ENCODE assay signal across 7 cellular contexts in genomic region chr9:27529316-27530278, GRCh38. TPM values are rescaled to one million over a fixed set of nuclear protein-coding genes. Genes with fewer than 3 reads are reported as not detected.
A peak's percentile ranks its signal among the peaks of the same experiment; 100 is the strongest.
DNase-seq lines count a peak whose midpoint lies in the region; ATAC-seq lines count a peak whose summit lies in the region.

MOB3B (minus strand) TSS chr9:27529814; CDS start chr9:27455550, 74,264 bp downstream.

- no peaks in the 10 kb centered on the region for H3K36me3 Mint-ChIP-seq in activated CD4-positive, alpha-beta T cell treated with anti-CD3 and anti-CD28 coated beads for 36 hours (ENCODE audit: low read depth)

- peaks cover 9% of the 10 kb centered on the region for H3K4me1 Mint-ChIP-seq in activated CD4-positive, alpha-beta T cell treated with anti-CD3 and anti-CD28 coated beads for 36 hours

- H3K9me3 Mint-ChIP-seq in activated CD4-positive, alpha-beta T cell treated with anti-CD3 and anti-CD28 coated beads for 36 hours (ENCODE audit: low read depth): no peaks in the 10 kb centered on the region

- peak within 1 kb of the TSS; percentile 72 for H3K27ac Mint-ChIP-seq in activated CD4-positive, alpha-beta T cell treated with anti-CD3 and anti-CD28 coated beads for 36 hours

- intact Hi-C loops in activated CD4-positive, alpha-beta T cell treated with anti-CD3 and anti-CD28 coated beads for 36 hours (cut with DNase I, micrococcal nuclease): loop anchor here (1.0 to 10.0 kb wide), 9 partner anchors 31 to 495 kb away; partner anchors contain the start of gene C9orf72 (in 2 of the 2)

- CTCF ChIA-PET in activated CD4-positive, alpha-beta T cell treated with anti-CD3 and anti-CD28 coated beads for 36 hours (lab: Charles Lee): interaction anchor here (0.6 to 3.0 kb wide), 17 partner anchors 10 to 201 kb away, joined by 3 to 35 read pairs (median 5); partner anchors contain the start of gene C9orf72

- POLR2A ChIA-PET in activated CD4-positive, alpha-beta T cell treated with anti-CD3 and anti-CD28 coated beads for 36 hours (lab: Charles Lee): no interaction called here

- H3K4me3 Mint-ChIP-seq in activated CD4-positive, alpha-beta T cell treated with anti-CD3 and anti-CD28 coated beads for 36 hours: peak within 1 kb of the TSS; percentile 82

- peaks cover 15% of the 10 kb centered on the region for H3K27me3 Mint-ChIP-seq in activated CD4-positive, alpha-beta T cell treated with anti-CD3 and anti-CD28 coated beads for 36 hours

- peak; percentile 74 to 80 for DNase-seq in NCI-H2081 (lab: John Stamatoyannopoulos, UW)
- DNase-seq in activated CD4-positive, alpha-beta T cell treated with anti-CD3 and anti-CD28 coated beads for 36 hours: peak; percentile 88
- DNase-seq in cerebellum (ENCODE audit: low spot score): peak; percentile 78
- peak; percentile 81 for DNase-seq in kidney tubule cell (ENCODE audit: low spot score)
- peak; percentile 42 to 62 for DNase-seq in stimulated activated CD4-positive, alpha-beta T cell treated with anti-CD3 and anti-CD28 coated beads, Interleukin-1b, Interleukin-23, amount 100 ng/mL, for 1 hour (ENCODE audit: low read depth in 2 of 2)

- ATAC-seq in GM18511 (IDR thresholded peaks at IDR 0.05; ENCODE audit: unreplicated experiment): peak; percentile 78
- ATAC-seq in HG02943 (IDR thresholded peaks at IDR 0.05; ENCODE audit: low read depth, unreplicated experiment): peak; percentile 77
- peak; percentile 81 for ATAC-seq in activated CD4-positive, alpha-beta T cell treated with anti-CD3 and anti-CD28 coated beads for 36 hours

RNA-seq across cellular contexts. Expression of gene MOB3B, which starts in this region (rescaled TPM):
- under 1 TPM; 0.80 to 0.88 TPM for total RNA-seq in activated CD4-positive, alpha-beta T cell treated with anti-CD3 and anti-CD28 coated beads for 36 hours
- 5.6 TPM for total RNA-seq in cerebellum

Comparison
In these comparisons a context has a peak if more than half of its experiments do, and no peak if none do; other contexts are left out.
1. Peak in every context shown above with its lines: DNase-seq and ATAC-seq.
2. Peak in DNase-seq and ATAC-seq in activated CD4-positive, alpha-beta T cell treated with anti-CD3 and anti-CD28 coated beads for 36 hours; RNA of the gene not detected or under 1 TPM.